In genomic region chr9:124950050-124950718, GRCh38 we compare ENCODE assay signal across 2 cellular contexts.
TF ChIP-seq lines count a peak whose summit lies in the region.

No MANE protein-coding gene starts in this region.

TF ChIP-seq in HEK293, 187 proteins besides CTCF, POLR2A, EP300 and RAD21:
- no peak for TF ChIP-seq YY2 (tag by site-specific recombination; IDR thresholded peaks at IDR 0.05)
- TF ChIP-seq ZNF350 (tag by site-specific recombination; IDR thresholded peaks at IDR 0.05), result no peak
- peak; percentile 30; the same call in 1 of the 2 replicates for TF ChIP-seq ZNF660 (tag by site-specific recombination; IDR thresholded peaks at IDR 0.05)

TF ChIP-seq in GM12878, 131 proteins besides CTCF, POLR2A, EP300 and RAD21:
- no peak for TF ChIP-seq PBX3 (IDR thresholded peaks at IDR 0.05; ENCODE audit: insufficient replicate concordance, low read depth, low read length)
- peak; percentile 17; the same call in 1 of the 2 replicates for TF ChIP-seq SPI1 (IDR thresholded peaks at IDR 0.05; ENCODE audit: borderline replicate concordance, insufficient read depth, low read depth, low read length)
TF ChIP-seq in GM12878: peak in this region for 1.
